Comparison of ENCODE assay signal across 8 cellular contexts in the genomic region with DNA sequence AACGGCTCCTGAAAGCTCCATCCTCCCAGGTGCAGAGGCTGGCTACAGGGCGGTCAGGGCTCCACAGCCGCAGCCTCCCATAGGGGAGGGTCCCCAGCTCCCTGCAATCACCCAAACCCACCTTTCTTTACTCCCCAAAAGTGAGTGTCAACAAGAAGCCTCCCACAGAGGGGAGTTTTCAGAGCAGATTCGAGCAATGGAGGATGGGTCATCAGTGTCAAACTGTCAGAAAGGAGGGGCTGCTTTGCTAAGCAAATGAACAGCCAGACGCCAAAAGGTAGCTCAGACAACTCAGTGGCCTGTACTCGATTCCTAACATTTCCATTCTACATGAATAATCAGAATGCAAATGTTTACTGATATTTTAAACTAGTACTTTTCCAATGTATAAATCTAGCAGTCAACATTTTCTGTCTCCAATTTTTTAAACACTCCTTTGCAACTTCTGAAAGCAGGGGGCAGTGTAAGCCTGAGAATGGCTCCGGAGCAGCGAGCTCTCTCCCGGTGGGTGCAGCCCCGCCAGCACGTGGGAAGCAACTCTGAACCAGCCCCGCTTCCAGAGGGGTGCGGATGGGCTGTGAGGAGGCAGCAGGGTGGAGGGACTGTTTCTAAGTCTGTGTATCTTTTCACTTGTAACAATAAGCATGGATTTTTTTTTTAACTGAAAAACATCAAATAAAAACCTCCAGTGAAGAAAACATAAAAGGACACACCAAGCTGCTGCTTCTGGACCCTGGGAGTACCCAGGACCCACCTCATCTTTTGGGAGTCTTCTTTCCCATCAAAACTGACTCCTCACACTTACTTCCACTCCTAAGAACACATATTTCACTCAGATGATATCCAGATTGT. TPM values are rescaled to one million over a fixed set of nuclear protein-coding genes. Genes with fewer than 3 reads are reported as not detected.
A peak's percentile ranks its signal among the peaks of the same experiment; 100 is the strongest.
DNase-seq lines count a peak whose midpoint lies in the region; ATAC-seq, FAIRE-seq and TF ChIP-seq lines count a peak whose summit lies in the region.

No MANE protein-coding gene starts in this region.

- H3K14ac ChIP-seq in H1 (ENCODE audit: insufficient read length) (no peak overlapping the region), mesenchymal stem cell (ENCODE audit: low read length in 2 of 2) (no peak overlapping the region)

- no peak overlapping the region for H3K9ac ChIP-seq in H1 (replicated peaks in 1 of 4; ENCODE audit: extremely low read depth in 1 of 4, low read depth in 3 of 4, low read length in 3 of 4)
- peak overlapping the region; percentile 51 for H3K9ac ChIP-seq in mesenchymal stem cell (ENCODE audit: low read length)

- H3K4me1 ChIP-seq in H1 (replicated peaks in 1 of 4; ENCODE audit: control insufficient read depth in 3 of 4, insufficient read depth in 4 of 4, low read length in 3 of 4) (peaks cover 0 to 2% (median 0%) of the 10 kb centered on the region in 4 experiments; a peak in 3 of 7 replicates), mesenchymal stem cell (ENCODE audit: control insufficient read depth, insufficient read depth, low read depth, low read length) (peaks cover 3% of the 10 kb centered on the region)

- H3K4ac ChIP-seq in H1 (replicated peaks; ENCODE audit: insufficient read length, low read depth, low read length) (no peak overlapping the region), mesenchymal stem cell (ENCODE audit: low read depth in 1 of 2, low read length in 2 of 2) (no peak overlapping the region)

- no peaks in the 10 kb centered on the region for H3K23me2 ChIP-seq in H1 (ENCODE audit: low read depth, low read length)

- H4K91ac ChIP-seq in H1 (replicated peaks; ENCODE audit: insufficient read length, low read length) (no peak overlapping the region), mesenchymal stem cell (ENCODE audit: low read length) (no peak overlapping the region)

- H2BK5ac ChIP-seq in H1 (ENCODE audit: low read depth, low read length) (no peak overlapping the region), mesenchymal stem cell (ENCODE audit: low read depth, low read length, poor library complexity, severe bottlenecking) (no peak overlapping the region)

- H4K20me1 ChIP-seq in H1 (replicated peaks in 1 of 2; ENCODE audit: control insufficient read depth in 1 of 2, insufficient read depth in 2 of 2, low read length in 2 of 2): peaks cover 13 to 24% of the 10 kb centered on the region in 2 experiments

- H3K23ac ChIP-seq in H1 (ENCODE audit: insufficient read length) (no peak overlapping the region), mesenchymal stem cell (ENCODE audit: low read length in 2 of 2) (no peak overlapping the region)

- H4K8ac ChIP-seq in H1 (ENCODE audit: extremely low read depth, insufficient read depth, low read length): no peak overlapping the region
- no peak overlapping the region for H4K8ac ChIP-seq in mesenchymal stem cell (ENCODE audit: low read length)

- H3K4me3 ChIP-seq in H1 (ENCODE audit: extremely low read depth in 1 of 4, insufficient read depth in 2 of 4, low read depth in 3 of 4, low read length in 4 of 4) (no peak overlapping the region), mesenchymal stem cell (ENCODE audit: insufficient read depth in 1 of 2, low read depth in 1 of 2, low read length in 2 of 2) (peak overlapping the region in 1 of 2 experiments; percentile 33)

- H3K27me3 ChIP-seq in H1 (replicated peaks in 1 of 4; ENCODE audit: control insufficient read depth in 3 of 4, extremely low read depth in 1 of 4, insufficient read depth in 3 of 4, low read length in 3 of 4) (no peaks in the 10 kb centered on the region), mesenchymal stem cell (ENCODE audit: control insufficient read depth in 1 of 2, insufficient read depth in 1 of 2, low read length in 2 of 2) (no peaks in the 10 kb centered on the region)

- peaks cover 0 to 23% of the 10 kb centered on the region in 2 experiments; a peak in 2 of 4 replicates for H3K79me2 ChIP-seq in H1 (ENCODE audit: control insufficient read depth in 1 of 2, insufficient read depth in 2 of 2, low read length in 2 of 2)

- H3K27ac ChIP-seq in H1 (ENCODE audit: low read depth, low read length) (no peak overlapping the region), mesenchymal stem cell (ENCODE audit: low read length, poor library complexity, severe bottlenecking) (no peak overlapping the region)

- H2AFZ ChIP-seq in H1 (ENCODE audit: low read length) (no peak overlapping the region), mesenchymal stem cell (ENCODE audit: low read depth, low read length) (no peak overlapping the region)

- peak; percentile 43 to 77 (median 62) for TF ChIP-seq CTCF in H1 (IDR thresholded peaks at IDR 0.05; ENCODE audit: control extremely low read depth in 1 of 3, insufficient read depth in 1 of 3, low read depth in 1 of 3, low read length in 3 of 3)

- H3K18ac ChIP-seq in H1 (ENCODE audit: extremely low read depth, low read length) (no peak overlapping the region), mesenchymal stem cell (ENCODE audit: low read depth in 1 of 2, low read length in 2 of 2) (no peak overlapping the region)

- no peak overlapping the region for H3K56ac ChIP-seq in H1 (replicated peaks; ENCODE audit: insufficient read length, low read depth, low read length)

- H2AK5ac ChIP-seq in H1 (ENCODE audit: low read depth, low read length): no peak overlapping the region
- H2AK5ac ChIP-seq in mesenchymal stem cell (ENCODE audit: low read length, severe bottlenecking): no peak overlapping the region

- no peak overlapping the region for H2BK120ac ChIP-seq in H1 (replicated peaks; ENCODE audit: low read depth, low read length)
- no peak overlapping the region for H2BK120ac ChIP-seq in mesenchymal stem cell (ENCODE audit: low read depth, low read length)

- H4K5ac ChIP-seq in H1 (ENCODE audit: insufficient read length, low read depth, low read length): no peak overlapping the region

- no peaks in the 10 kb centered on the region for H3K9me3 ChIP-seq in H1 (ENCODE audit: insufficient read depth in 2 of 2, low read depth in 1 of 2, low read length in 1 of 2)
- no peaks in the 10 kb centered on the region for H3K9me3 ChIP-seq in mesenchymal stem cell (ENCODE audit: control insufficient read depth, low read length)

- no peak for TF ChIP-seq POLR2A in H1 (IDR thresholded peaks at IDR 0.05; ENCODE audit: control extremely low read depth in 1 of 2, low read depth in 2 of 2, low read length in 2 of 2)

- FAIRE-seq in H1 (lab: Jason Lieb, UNC): no peak

- H2BK15ac ChIP-seq in H1 (ENCODE audit: low read length) (no peak overlapping the region), mesenchymal stem cell (ENCODE audit: low read depth, poor library complexity, severe bottlenecking) (no peak overlapping the region)

- WGBS in H1 (ENCODE audit: extremely low coverage in 1 of 2, insufficient coverage in 1 of 2, insufficient read length in 1 of 2, insufficient replicate concordance in 2 of 2, low coverage in 1 of 2, low lambda C conversion rate in 2 of 2, missing lambda C conversion rate in 1 of 2), 2 experiments: 62% methylated on average over 13 of the region's 13 CpGs; no CpG with 5 or more reads in 1 of the 2 experiments
- WGBS in mesenchymal stem cell: 54% methylated on average over 9 of the region's 13 CpGs

- no peak overlapping the region for H3K4me2 ChIP-seq in H1 (ENCODE audit: insufficient read depth in 1 of 2, low read depth in 2 of 2, low read length in 2 of 2)
- no peak overlapping the region for H3K4me2 ChIP-seq in mesenchymal stem cell (ENCODE audit: low read length, poor library complexity, severe bottlenecking)

- H3K79me1 ChIP-seq in H1 (ENCODE audit: low read depth, low read length): peaks cover 7% of the 10 kb centered on the region
- H3K79me1 ChIP-seq in mesenchymal stem cell (replicated peaks; ENCODE audit: low read length, poor library complexity, severe bottlenecking): peaks cover 46% of the 10 kb centered on the region

- DNase-seq in SIG-M5 treated with dmso at 0.1 percent for 504 hours (lab: John Stamatoyannopoulos, UW; ENCODE audit: unreplicated experiment) (peak; percentile 8), SIG-M5 (lab: John Stamatoyannopoulos, UW) (no peak), NCI-H460 (ENCODE audit: extremely low read depth, low read depth) (peak; percentile 62), H1 (ENCODE audit: low read depth in 1 of 2, low spot score in 2 of 2) (peak; percentile 23 to 70), mesenchymal stem cell (peak; percentile 67)
- peak; percentile 80 for DNase-seq in activated CD8-positive, alpha-beta memory T cell treated with anti-CD3 and anti-CD28 coated beads for 24 hours
- DNase-seq in stimulated activated CD8-positive, alpha-beta memory T cell treated with anti-CD3 and anti-CD28 coated beads, Interleukin-7, amount 100 ng/mL, for 1 hour (ENCODE audit: low read depth in 2 of 2): peak; percentile 25 to 39

- no peak for TF ChIP-seq EP300 in H1 (IDR thresholded peaks at IDR 0.05; ENCODE audit: borderline replicate concordance in 1 of 2, low read depth in 2 of 2, low read length in 2 of 2)

- ATAC-seq in HG02970 (IDR thresholded peaks at IDR 0.05; ENCODE audit: low FRiP score, unreplicated experiment): no peak

- POLR2A ChIA-PET in H1 (lab: Charles Lee; ENCODE audit: partially characterized antibody): interaction anchor here (0.6 to 1.9 kb wide), 19 partner anchors 9 to 261 kb away, joined by 3 to 13 read pairs (median 3); a partner anchor contains a TSS

- H3K36me3 ChIP-seq in H1 (ENCODE audit: control insufficient read depth in 2 of 4, insufficient read depth in 4 of 4, low read length in 3 of 4): peaks cover 13 to 34% (median 30%) of the 10 kb centered on the region in 4 experiments; a peak in 7 of 8 replicates
- H3K36me3 ChIP-seq in mesenchymal stem cell (ENCODE audit: control insufficient read depth in 1 of 2, insufficient read depth in 2 of 2, low read depth in 1 of 2, low read length in 2 of 2): peaks cover 58 to 72% of the 10 kb centered on the region in 2 experiments

- CTCF ChIA-PET in H1 (lab: Charles Lee; ENCODE audit: partially characterized antibody): interaction anchor here (0.5 to 3.3 kb wide), 43 partner anchors 10 to 357 kb away, joined by 3 to 41 read pairs (median 4); a partner anchor contains a TSS

- TF ChIP-seq RAD21 in H1 (IDR thresholded peaks at IDR 0.05 in 1 of 2, conservative IDR thresholded peaks at IDR 0.05 in 1 of 2; ENCODE audit: low read depth in 2 of 2, low read length in 2 of 2): peak; percentile 92 to 93

- H2BK20ac ChIP-seq in H1 (ENCODE audit: low read length): no peak overlapping the region

- H2BK12ac ChIP-seq in H1 (ENCODE audit: low read depth, low read length) (no peak overlapping the region), mesenchymal stem cell (ENCODE audit: low read length in 2 of 2) (no peak overlapping the region)

RNA-seq across cellular contexts. Expression of a gene that starts 54.9 kb away (rescaled TPM):
- total RNA-seq in NCI-H460 (2014; rRNA removed; shearing (Covaris generic)): 4.0 and 6.6 TPM in 2 replicates
- polyA plus RNA-seq in NCI-H460 (2014; cell fraction: nucleus; rRNA removed): 7.2 and 15.6 TPM in 2 replicates
- 30.1 and 33.0 TPM in 2 replicates for total RNA-seq in H1 (2021; fragmentation: NEBNext Ultra II Directional; extraction: Animal tissue kit (Norgen Biotek cat#: 25700))
- 16.0 and 25.8 TPM in 2 replicates for polyA plus RNA-seq in H1 (2011; rRNA removed)
- 12.2 TPM for polyA plus RNA-seq in H1 (2011; cell fraction: cytosol; rRNA removed)
- polyA plus RNA-seq in H1 (2011; cell fraction: nucleus; rRNA removed): 17.4 TPM
- polyA plus RNA-seq in H1 (2012, experiment 1 of 2): 17.8 to 35.7 TPM (median 25.0 TPM) in 4 replicates
- 9.2 TPM for polyA plus RNA-seq in H1 (2012, experiment 2 of 2)
- polyA plus RNA-seq in H1 (2013, experiment 1 of 2): 24.0 TPM
- 19.7 TPM for polyA plus RNA-seq in H1 (2013, experiment 2 of 2)
- polyA minus RNA-seq in H1 (2011; rRNA and poly(A)+ RNA removed): 4.3 and 4.6 TPM in 2 replicates
- 34.5 TPM for polyA minus RNA-seq in H1 (2011; cell fraction: cytosol; rRNA and poly(A)+ RNA removed)
- polyA minus RNA-seq in H1 (2011; cell fraction: nucleus; rRNA and poly(A)+ RNA removed): 16.3 TPM
- 9.1 TPM for polyA plus RNA-seq in mesenchymal stem cell (2013, experiment 1 of 2)
- 6.2 TPM for polyA plus RNA-seq in mesenchymal stem cell (2013, experiment 2 of 2)
